Comparison of ENCODE assay signal across 1 cellular context in genomic region chr5:178120661-178121357, GRCh38.
TF ChIP-seq lines count a peak whose summit lies in the region.

No MANE protein-coding gene starts in this region.

TF ChIP-seq in IMR-90, 13 proteins besides CTCF, POLR2A, EP300 and RAD21 (continued from another document):
- TF ChIP-seq ELK1 (IDR thresholded peaks at IDR 0.05; ENCODE audit: borderline replicate concordance, low read depth, low read length): no peak
- TF ChIP-seq MXI1 (IDR thresholded peaks at IDR 0.05; ENCODE audit: borderline replicate concordance, low read depth, low read length): no peak
- TF ChIP-seq USF2 (IDR thresholded peaks at IDR 0.05; ENCODE audit: low read depth, low read length): no peak
- no peak for TF ChIP-seq BHLHE40 (IDR thresholded peaks at IDR 0.05; ENCODE audit: low read depth, low read length)
- no peak for TF ChIP-seq MAZ (IDR thresholded peaks at IDR 0.05; ENCODE audit: borderline replicate concordance, low read depth, low read length)
- TF ChIP-seq NFE2L2 (IDR thresholded peaks at IDR 0.05; ENCODE audit: low read depth, low read length): no peak
TF ChIP-seq in IMR-90: peak in this region for 0.
